Comparison of ENCODE assay signal across 7 cellular contexts in genomic region chr5:120231563-120231962, GRCh38.
"Had no signal": no experiment of that assay in that cellular context is flagged by ENCODE, and none has a peak within 500 bp of the region (broad histone marks: within the 10 kb centered on the region; RNA-seq: fewer than 3 reads in every experiment).

No MANE protein-coding gene starts in this region.

- DNase-seq: GDM1, GF-D8 had no signal

- ATAC-seq: GM12878 had no signal

- H3K4me3 ChIP-seq: GM12878 had no signal

- FAIRE-seq: G401.6, GM12878, GM12891, GM12892, GM18507 had no signal
